In genomic region chr16:12330541-12330940, GRCh38 we compare ENCODE assay signal across 20 cellular contexts.
DNase-seq lines count a peak whose midpoint lies in the region; ATAC-seq and TF ChIP-seq lines count a peak whose summit lies in the region.
"Had no signal": no experiment of that assay in that cellular context is flagged by ENCODE, and none has a peak within 500 bp of the region (broad histone marks: within the 10 kb centered on the region; RNA-seq: fewer than 3 reads in every experiment).

No MANE protein-coding gene starts in this region.

- H3K4me3 ChIP-seq in BLaER1 (no peak overlapping the region), OCI-LY7 (ENCODE audit: low read depth, low read length, poor library complexity, severe bottlenecking) (peak overlapping the region; percentile 37), rectal smooth muscle tissue (ENCODE audit: low read length) (no peak overlapping the region), WERI-Rb-1 (ENCODE audit: low read depth, low read length) (no peak overlapping the region)
- H3K4me3 ChIP-seq: GM23248, PC-9, SK-N-MC had no signal

- H3K9me3 ChIP-seq in BLaER1 = no peaks in the 10 kb centered on the region; the same call in 1 of the 2 replicates
- no peaks in the 10 kb centered on the region for H3K9me3 ChIP-seq in OCI-LY7 (ENCODE audit: low read length)
- no peaks in the 10 kb centered on the region for H3K9me3 ChIP-seq in WERI-Rb-1 (ENCODE audit: severe bottlenecking)

- DNase-seq in OCI-LY7 (ENCODE audit: low spot score) = no peak
- DNase-seq in left cardiac atrium = no peak
- no peak for DNase-seq in mesothelial cell of epicardium (ENCODE audit: low spot score in 2 of 2, unreplicated experiment in 2 of 2)
- no peak for DNase-seq in WERI-Rb-1
- DNase-seq in endothelial cell (ENCODE audit: low spot score) = no peak
- DNase-seq: CD4-positive, alpha-beta T cell; H7; Karpas-422; NCI-H1436; NCI-H187 treated with DMSO at 0.1 percent for 48 hours; NCI-H2107; NCI-H524 treated with DMSO at 0.1 percent for 48 hours; NCI-H774; PC-9; RPMI8226; SIG-M5 had no signal

- POLR2A ChIA-PET in OCI-LY7 (lab: Charles Lee) = interaction anchor here (0.6 to 4.5 kb wide), 10 partner anchors 11 to 235 kb away, joined by 3 to 78 read pairs (median 4); no protein-coding TSS in a partner anchor

- H3K9me2 ChIP-seq in OCI-LY7 (ENCODE audit: insufficient read depth, low read length) = no peaks in the 10 kb centered on the region

- H3K4me3 Mint-ChIP-seq in mesothelial cell of epicardium (no peak overlapping the region), endothelial cell (ENCODE audit: unreplicated experiment) (no peak overlapping the region)
- H3K4me3 Mint-ChIP-seq: CD4-positive, alpha-beta T cell had no signal

- TF ChIP-seq CTCF in OCI-LY7 (conservative IDR thresholded peaks at IDR 0.05; ENCODE audit: low read length) = no peak
- no peak for TF ChIP-seq CTCF in mesothelial cell of epicardium (IDR thresholded peaks at IDR 0.05; ENCODE audit: unreplicated experiment)
- no peak for TF ChIP-seq CTCF in WERI-Rb-1 (IDR thresholded peaks at IDR 0.05; ENCODE audit: low read depth, low read length)
- TF ChIP-seq CTCF in endothelial cell (IDR thresholded peaks at IDR 0.05; ENCODE audit: unreplicated experiment) = no peak

- no peaks in the 10 kb centered on the region for H3K27me3 ChIP-seq in BLaER1
- H3K27me3 ChIP-seq in rectal smooth muscle tissue (ENCODE audit: control insufficient read depth, insufficient read depth, low read length) = no peaks in the 10 kb centered on the region
- no peaks in the 10 kb centered on the region for H3K27me3 ChIP-seq in WERI-Rb-1 (ENCODE audit: insufficient read depth, low read depth, severe bottlenecking)

- H3K27me3 Mint-ChIP-seq in mesothelial cell of epicardium (ENCODE audit: low read depth) = no peaks in the 10 kb centered on the region
- H3K27me3 Mint-ChIP-seq in endothelial cell (ENCODE audit: unreplicated experiment) = peaks cover 1% of the 10 kb centered on the region
- H3K27me3 Mint-ChIP-seq: CD4-positive, alpha-beta T cell had no signal

- H2AFZ ChIP-seq in OCI-LY7 (ENCODE audit: low read length) = no peak overlapping the region
- H2AFZ ChIP-seq: GM23248, PC-9 had no signal

- no TSS peak for BruUV-seq in OCI-LY7 (replicated peaks; lab: Mats Ljungman, UMichigan)

- H3K27ac Mint-ChIP-seq in mesothelial cell of epicardium = no peak overlapping the region
- H3K27ac Mint-ChIP-seq in endothelial cell (ENCODE audit: unreplicated experiment) = no peak overlapping the region
- H3K27ac Mint-ChIP-seq: CD4-positive, alpha-beta T cell had no signal

- peaks cover 20% of the 10 kb centered on the region; the same call in 1 of the 2 replicates for H3K79me2 ChIP-seq in OCI-LY7 (ENCODE audit: insufficient read depth, low read depth, low read length)

- H4K20me1 ChIP-seq in BLaER1 = no peaks in the 10 kb centered on the region; the same call in 1 of the 2 replicates
- no peaks in the 10 kb centered on the region for H4K20me1 ChIP-seq in OCI-LY7 (ENCODE audit: insufficient read depth, low read length)

- ATAC-seq in left cardiac atrium = peak; percentile 33 to 38

- intact Hi-C loops in OCI-LY7 (cut with micrococcal nuclease; ENCODE audit: unreplicated experiment) = no loop called here
- intact Hi-C loops in left cardiac atrium (cut with DNase I) = no loop called here

- H3K36me3 Mint-ChIP-seq in mesothelial cell of epicardium (no peaks in the 10 kb centered on the region), endothelial cell (ENCODE audit: low read depth, unreplicated experiment) (no peaks in the 10 kb centered on the region)

- H3K9ac ChIP-seq in BLaER1 (no peak overlapping the region), rectal smooth muscle tissue (ENCODE audit: low read length) (no peak overlapping the region)
- H3K9ac ChIP-seq: GM23248 had no signal

- H3K9me3 Mint-ChIP-seq in mesothelial cell of epicardium (no peaks in the 10 kb centered on the region), endothelial cell (ENCODE audit: unreplicated experiment) (no peaks in the 10 kb centered on the region)
- H3K9me3 Mint-ChIP-seq: CD4-positive, alpha-beta T cell had no signal

- H3K4me2 ChIP-seq in BLaER1 (peak overlapping the region; percentile 67), OCI-LY7 (ENCODE audit: low read length) (peak overlapping the region; percentile 69)
- H3K4me2 ChIP-seq: PC-9 had no signal

- peak overlapping the region; percentile 54; the same call in 1 of the 2 replicates for H3K27ac ChIP-seq in BLaER1
- peak overlapping the region; percentile 92 for H3K27ac ChIP-seq in OCI-LY7 (ENCODE audit: low read depth, low read length, poor library complexity, severe bottlenecking)
- peak overlapping the region; percentile 17 for H3K27ac ChIP-seq in rectal smooth muscle tissue (ENCODE audit: low read depth, low read length)
- no peak overlapping the region for H3K27ac ChIP-seq in WERI-Rb-1
- H3K27ac ChIP-seq: GM23248, PC-9, SK-N-MC had no signal

- H3K36me3 ChIP-seq in BLaER1 (no peaks in the 10 kb centered on the region; the same call in 1 of the 2 replicates), OCI-LY7 (ENCODE audit: insufficient read depth, low read length) (no peaks in the 10 kb centered on the region), rectal smooth muscle tissue (ENCODE audit: control insufficient read depth, insufficient read depth, low read length) (no peaks in the 10 kb centered on the region), WERI-Rb-1 (no peaks in the 10 kb centered on the region)

- H3K4me1 ChIP-seq in BLaER1 = peaks cover 55% of the 10 kb centered on the region
- peaks cover 100% of the 10 kb centered on the region for H3K4me1 ChIP-seq in OCI-LY7 (ENCODE audit: insufficient read depth, low read length, poor library complexity, severe bottlenecking)
- H3K4me1 ChIP-seq in rectal smooth muscle tissue (ENCODE audit: control insufficient read depth, insufficient read depth, low read length) = peaks cover 8% of the 10 kb centered on the region

- CTCF ChIA-PET in OCI-LY7 (lab: Charles Lee; ENCODE audit: unreplicated experiment) = interaction anchor here (1.0 to 2.2 kb wide), 4 partner anchors 8 to 235 kb away, joined by 3 to 15 read pairs (median 5); no protein-coding TSS in a partner anchor

- H3K4me1 Mint-ChIP-seq in mesothelial cell of epicardium (no peaks in the 10 kb centered on the region), endothelial cell (ENCODE audit: unreplicated experiment) (no peaks in the 10 kb centered on the region)
